ENCODE assay signal across 11 cellular contexts in the genomic region with DNA sequence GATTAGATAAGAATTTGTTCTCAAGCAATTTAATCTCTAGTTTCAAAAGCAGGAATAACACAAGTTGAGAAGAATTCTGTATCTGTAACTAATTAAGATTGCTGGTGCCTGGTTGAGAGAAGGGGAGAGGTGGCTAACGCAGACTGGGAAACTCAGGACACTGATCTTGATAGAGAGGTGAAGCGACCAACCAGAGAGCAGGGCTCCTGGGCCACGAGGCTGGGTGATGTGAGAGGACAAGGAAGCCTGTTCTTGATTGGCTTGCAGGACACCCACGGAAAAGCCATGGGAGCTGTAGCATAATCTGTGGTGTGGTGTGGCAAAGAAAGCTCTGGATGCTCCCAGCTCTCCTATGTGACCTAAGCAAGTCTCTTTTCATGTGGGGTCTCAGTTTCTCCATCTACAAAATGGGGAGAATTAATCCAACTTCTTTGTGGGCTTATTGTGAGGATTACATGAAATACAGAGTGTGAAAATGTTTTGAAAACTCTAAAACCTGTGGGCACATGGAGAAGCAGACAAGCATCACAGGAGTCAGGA.
A peak's percentile ranks its signal among the peaks of the same experiment; 100 is the strongest.
DNase-seq lines count a peak whose midpoint lies in the region; ATAC-seq, FAIRE-seq and TF ChIP-seq lines count a peak whose summit lies in the region.
"Had no signal": no experiment of that assay in that cellular context is flagged by ENCODE, and none has a peak within 500 bp of the region (broad histone marks: within the 10 kb centered on the region; RNA-seq: fewer than 3 reads in every experiment).

No MANE protein-coding gene starts in this region.

- H3K36me3 ChIP-seq in astrocyte (ENCODE audit: insufficient read depth, low read length) (no peaks in the 10 kb centered on the region), iPS DF 6.9 (ENCODE audit: control insufficient read depth, insufficient read depth, low read length) (no peaks in the 10 kb centered on the region), upper lobe of left lung (no peaks in the 10 kb centered on the region)

- peaks cover 8% of the 10 kb centered on the region for H3K4me1 ChIP-seq in astrocyte (ENCODE audit: insufficient read depth, low read length)
- no peaks in the 10 kb centered on the region for H3K4me1 ChIP-seq in iPS DF 6.9 (ENCODE audit: control insufficient read depth, insufficient read depth, low read length)
- H3K4me1 ChIP-seq in upper lobe of left lung, result peaks cover 12 to 18% (median 13%) of the 10 kb centered on the region in 4 donors

- no peak for FAIRE-seq in astrocyte (lab: Jason Lieb, UNC)
- FAIRE-seq: A204.1 had no signal

- WGBS in iPS DF 6.9 (ENCODE audit: insufficient coverage, insufficient read length), result no CpG with 5 or more reads among the region's 4 CpGs
- WGBS in upper lobe of left lung, 2 donors, result 46 to 56% methylated on average over 4 of the region's 4 CpGs

- H3K9me3 Mint-ChIP-seq in astrocyte (ENCODE audit: unreplicated experiment), result no peaks in the 10 kb centered on the region
- H3K9me3 Mint-ChIP-seq: dendritic cell treated with granulocyte-macrophage colony-stimulating factor and Interleukin-4, amounts not matched to agents 40 ng/mL and 50 ng/mL, for 4 days had no signal

- peak; percentile 44 to 59 for ATAC-seq in upper lobe of left lung (ENCODE audit: low FRiP score in 2 of 2)

- H3K27ac ChIP-seq in astrocyte (ENCODE audit: low read depth, low read length) (peak overlapping the region; percentile 81), iPS DF 6.9 (ENCODE audit: low read length) (no peak overlapping the region), upper lobe of left lung (peak overlapping the region in 2 of 4 donors; percentile 16 to 23)

- TF ChIP-seq CTCF in astrocyte (IDR thresholded peaks at IDR 0.05; ENCODE audit: insufficient read depth, low read depth, low read length) (no peak), upper lobe of left lung (IDR thresholded peaks at IDR 0.05) (no peak)

- peak overlapping the region; percentile 11 for H3K4me3 Mint-ChIP-seq in astrocyte (ENCODE audit: unreplicated experiment)
- H3K4me3 Mint-ChIP-seq: dendritic cell treated with granulocyte-macrophage colony-stimulating factor and Interleukin-4, amounts not matched to agents 40 ng/mL and 50 ng/mL, for 4 days had no signal

- H4K20me1 ChIP-seq in astrocyte (ENCODE audit: insufficient read depth, low read length), result no peaks in the 10 kb centered on the region

- peak overlapping the region; percentile 54 for H2AFZ ChIP-seq in astrocyte (ENCODE audit: low read depth, low read length)

- H3K36me3 Mint-ChIP-seq in astrocyte (ENCODE audit: low read depth, unreplicated experiment), result no peaks in the 10 kb centered on the region

- H3K79me2 ChIP-seq in astrocyte (ENCODE audit: insufficient read depth, low read length), result no peaks in the 10 kb centered on the region

- H3K4me3 ChIP-seq in astrocyte (ENCODE audit: insufficient read depth, low read depth, low read length), result peak overlapping the region; percentile 25
- H3K4me3 ChIP-seq in iPS DF 6.9 (ENCODE audit: low read length), result no peak overlapping the region
- H3K4me3 ChIP-seq in upper lobe of left lung, result no peak overlapping the region

- peak overlapping the region; percentile 78 for H3K9ac ChIP-seq in astrocyte (ENCODE audit: low read length)

- peak overlapping the region; percentile 85 for H3K27ac Mint-ChIP-seq in astrocyte (ENCODE audit: unreplicated experiment)
- H3K27ac Mint-ChIP-seq: dendritic cell treated with granulocyte-macrophage colony-stimulating factor and Interleukin-4, amounts not matched to agents 40 ng/mL and 50 ng/mL, for 4 days had no signal

- H3K9me3 ChIP-seq in astrocyte (ENCODE audit: insufficient read depth, low read depth, low read length) (no peaks in the 10 kb centered on the region), iPS DF 6.9 (ENCODE audit: control insufficient read depth, insufficient read depth, low read length) (no peaks in the 10 kb centered on the region), upper lobe of left lung (no peaks in the 10 kb centered on the region)

- DNase-seq in NCI-H82 (lab: John Stamatoyannopoulos, UW) (peak; percentile 27), NCI-H82 treated with DMSO at 0.1 percent for 48 hours (lab: John Stamatoyannopoulos, UW; ENCODE audit: unreplicated experiment) (no peak), astrocyte (ENCODE audit: low read depth) (peak; percentile 95), iPS DF 6.9 (ENCODE audit: low read depth, low spot score) (peak; percentile 60), upper lobe of left lung (peak in 1 of 2 donors; percentile 25), NCI-H2029 treated with DMSO at 0.1 percent for 48 hours (lab: John Stamatoyannopoulos, UW) (no peak), nucleus accumbens (lab: John Stamatoyannopoulos, UW) (no peak), foreskin melanocyte (no peak)
- DNase-seq: Kasumi-1 had no signal

- no peak for TF ChIP-seq POLR2A in upper lobe of left lung (IDR thresholded peaks at IDR 0.05)

- H3K4me2 ChIP-seq in astrocyte (ENCODE audit: low read length), result peak overlapping the region; percentile 81

- peaks cover 1% of the 10 kb centered on the region for H3K27me3 Mint-ChIP-seq in astrocyte (ENCODE audit: low read depth, unreplicated experiment)

- H3K4me1 Mint-ChIP-seq in astrocyte (ENCODE audit: low read depth, unreplicated experiment), result peaks cover 13% of the 10 kb centered on the region

- TF ChIP-seq EP300 in upper lobe of left lung (IDR thresholded peaks at IDR 0.05), result no peak

- H3K27me3 ChIP-seq in astrocyte (ENCODE audit: insufficient read depth, low read length) (no peaks in the 10 kb centered on the region), iPS DF 6.9 (ENCODE audit: control insufficient read depth, insufficient read depth, low read length) (no peaks in the 10 kb centered on the region), upper lobe of left lung (no peaks in the 10 kb centered on the region)

Comparison
In these comparisons a context has a peak if more than half of its experiments do, and no peak if none do; other contexts are left out.
1. DNase-seq: peak in NCI-H82 (single experiment), astrocyte (single experiment) and iPS DF 6.9 (single experiment); none in NCI-H82 treated with DMSO at 0.1 percent for 48 hours (single experiment), NCI-H2029 treated with DMSO at 0.1 percent for 48 hours (single experiment), nucleus accumbens (0 of 56) and foreskin melanocyte (single experiment).